Comparison of ENCODE assay signal across 8 cellular contexts in the genomic region with DNA sequence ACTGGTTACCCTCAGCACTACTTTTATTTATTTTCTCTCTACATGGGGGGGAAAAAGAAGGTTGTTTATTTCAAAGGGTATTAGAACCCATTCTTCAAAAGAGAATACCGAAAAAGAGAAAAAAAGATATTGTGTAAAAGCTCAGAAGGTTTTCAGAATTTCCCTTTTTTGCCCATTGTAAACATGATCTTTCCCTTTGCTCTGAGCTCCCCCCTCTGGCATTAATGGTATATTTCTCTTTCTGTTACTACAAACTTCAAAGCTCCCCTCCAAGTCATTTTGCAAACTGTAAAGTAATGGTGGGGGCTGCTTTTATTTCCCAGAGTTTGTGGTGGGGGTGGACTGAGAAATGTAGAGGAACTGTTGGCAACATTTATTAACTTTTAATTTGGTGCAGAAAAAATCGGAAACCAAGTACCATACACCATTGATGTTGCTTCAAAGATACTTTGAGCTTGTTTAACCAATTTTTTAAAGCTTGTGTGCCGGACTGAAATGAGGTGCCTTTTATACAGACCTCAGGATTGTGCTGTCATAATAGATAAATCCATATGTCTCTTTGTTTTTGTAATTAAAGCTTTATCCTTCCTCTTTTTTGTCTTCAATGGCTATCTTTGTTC.
A peak's percentile ranks its signal among the peaks of the same experiment; 100 is the strongest.
DNase-seq lines count a peak whose midpoint lies in the region; ATAC-seq, FAIRE-seq and TF ChIP-seq lines count a peak whose summit lies in the region.

No MANE protein-coding gene starts in this region.

- peaks cover 3% of the 10 kb centered on the region for H3K36me3 Mint-ChIP-seq in activated CD8-positive, alpha-beta T cell treated with anti-CD3 and anti-CD28 coated beads for 36 hours (ENCODE audit: low read depth)
- H3K36me3 Mint-ChIP-seq in activated CD8-positive, alpha-beta T cell treated with anti-CD3 and anti-CD28 coated beads, Interleukin-2, amount 10 ng/mL, durations not matched to agents 7 days and 5 days (ENCODE audit: low read depth), result no peaks in the 10 kb centered on the region
- H3K36me3 Mint-ChIP-seq in naive B cell, result peaks cover 0 to 6% of the 10 kb centered on the region in 2 donors

- no peak overlapping the region for H3K4me3 ChIP-seq in bronchial epithelial cell (ENCODE audit: low read depth, low read length)

- H3K36me3 ChIP-seq in bronchial epithelial cell (ENCODE audit: control insufficient read depth, insufficient read depth, low read length), result no peaks in the 10 kb centered on the region

- intact Hi-C loops in activated CD8-positive, alpha-beta T cell treated with anti-CD3 and anti-CD28 coated beads for 36 hours (cut with micrococcal nuclease), result no loop called here

- no peak for ATAC-seq in activated CD8-positive, alpha-beta T cell treated with anti-CD3 and anti-CD28 coated beads for 36 hours
- ATAC-seq in activated CD8-positive, alpha-beta T cell treated with anti-CD3 and anti-CD28 coated beads, Interleukin-2, amount 10 ng/mL, durations not matched to agents 7 days and 5 days, result no peak
- ATAC-seq in naive B cell (ENCODE audit: low read depth in 2 of 2), result no peak
- no peak for ATAC-seq in HG02571 (IDR thresholded peaks at IDR 0.05; ENCODE audit: unreplicated experiment)
- ATAC-seq in GM19467 (IDR thresholded peaks at IDR 0.05; ENCODE audit: unreplicated experiment), result no peak

- no peak overlapping the region for H3K4me3 Mint-ChIP-seq in activated CD8-positive, alpha-beta T cell treated with anti-CD3 and anti-CD28 coated beads for 36 hours
- no peak overlapping the region for H3K4me3 Mint-ChIP-seq in activated CD8-positive, alpha-beta T cell treated with anti-CD3 and anti-CD28 coated beads, Interleukin-2, amount 10 ng/mL, durations not matched to agents 7 days and 5 days
- no peak overlapping the region for H3K4me3 Mint-ChIP-seq in naive B cell

- H3K27me3 ChIP-seq in bronchial epithelial cell (ENCODE audit: control insufficient read depth, insufficient read depth, low read length), result no peaks in the 10 kb centered on the region

- no peaks in the 10 kb centered on the region for H3K27me3 Mint-ChIP-seq in activated CD8-positive, alpha-beta T cell treated with anti-CD3 and anti-CD28 coated beads for 36 hours
- no peaks in the 10 kb centered on the region for H3K27me3 Mint-ChIP-seq in activated CD8-positive, alpha-beta T cell treated with anti-CD3 and anti-CD28 coated beads, Interleukin-2, amount 10 ng/mL, durations not matched to agents 7 days and 5 days (ENCODE audit: low read depth)
- H3K27me3 Mint-ChIP-seq in naive B cell, result no peaks in the 10 kb centered on the region

- no peak for FAIRE-seq in bronchial epithelial cell (lab: Jason Lieb, UNC)

- no peaks in the 10 kb centered on the region for H3K9me3 Mint-ChIP-seq in activated CD8-positive, alpha-beta T cell treated with anti-CD3 and anti-CD28 coated beads for 36 hours
- H3K9me3 Mint-ChIP-seq in activated CD8-positive, alpha-beta T cell treated with anti-CD3 and anti-CD28 coated beads, Interleukin-2, amount 10 ng/mL, durations not matched to agents 7 days and 5 days (ENCODE audit: insufficient read depth), result no peaks in the 10 kb centered on the region
- no peaks in the 10 kb centered on the region for H3K9me3 Mint-ChIP-seq in naive B cell

- peaks cover 3% of the 10 kb centered on the region for H3K4me1 Mint-ChIP-seq in activated CD8-positive, alpha-beta T cell treated with anti-CD3 and anti-CD28 coated beads for 36 hours (ENCODE audit: low read depth)
- no peaks in the 10 kb centered on the region for H3K4me1 Mint-ChIP-seq in activated CD8-positive, alpha-beta T cell treated with anti-CD3 and anti-CD28 coated beads, Interleukin-2, amount 10 ng/mL, durations not matched to agents 7 days and 5 days (ENCODE audit: low read depth)
- peaks cover 0 to 17% (median 0%) of the 10 kb centered on the region in 3 donors for H3K4me1 Mint-ChIP-seq in naive B cell

- CTCF ChIA-PET in activated CD8-positive, alpha-beta T cell treated with anti-CD3 and anti-CD28 coated beads for 36 hours (lab: Charles Lee), result interaction anchor here (0.8 to 1.8 kb wide), 12 partner anchors 9 to 1115 kb away, joined by 3 to 6 read pairs (median 4); no protein-coding TSS in a partner anchor
- CTCF ChIA-PET in activated CD8-positive, alpha-beta T cell treated with anti-CD3 and anti-CD28 coated beads, Interleukin-2, amount 10 ng/mL, durations not matched to agents 7 days and 5 days (lab: Charles Lee), result interaction anchor here (0.7 to 1.9 kb wide), 16 partner anchors 9 to 1116 kb away, joined by 3 to 16 read pairs (median 4); no protein-coding TSS in a partner anchor

- POLR2A ChIA-PET in activated CD8-positive, alpha-beta T cell treated with anti-CD3 and anti-CD28 coated beads for 36 hours (lab: Charles Lee), result no interaction called here
- POLR2A ChIA-PET in activated CD8-positive, alpha-beta T cell treated with anti-CD3 and anti-CD28 coated beads, Interleukin-2, amount 10 ng/mL, durations not matched to agents 7 days and 5 days (lab: Charles Lee), result no interaction called here

- H3K27ac Mint-ChIP-seq in activated CD8-positive, alpha-beta T cell treated with anti-CD3 and anti-CD28 coated beads for 36 hours, result no peak overlapping the region
- H3K27ac Mint-ChIP-seq in activated CD8-positive, alpha-beta T cell treated with anti-CD3 and anti-CD28 coated beads, Interleukin-2, amount 10 ng/mL, durations not matched to agents 7 days and 5 days, result no peak overlapping the region
- H3K27ac Mint-ChIP-seq in naive B cell, result peak overlapping the region in 3 of 6 donors; percentile 28 to 49 (median 29)

- TF ChIP-seq CTCF in activated CD8-positive, alpha-beta T cell treated with anti-CD3 and anti-CD28 coated beads for 36 hours (IDR thresholded peaks at IDR 0.05), result peak; percentile 42
- peak; percentile 23 for TF ChIP-seq CTCF in bronchial epithelial cell (IDR thresholded peaks at IDR 0.05; ENCODE audit: insufficient read depth, low read length, severe bottlenecking)

- DNase-seq in activated CD8-positive, alpha-beta T cell treated with anti-CD3 and anti-CD28 coated beads for 36 hours, result no peak
- no peak for DNase-seq in activated CD8-positive, alpha-beta T cell treated with anti-CD3 and anti-CD28 coated beads, Interleukin-2, amount 10 ng/mL, durations not matched to agents 7 days and 5 days
- peak; percentile 40 for DNase-seq in NCI-H1694 (lab: John Stamatoyannopoulos, UW)
- peak; percentile 16 for DNase-seq in bronchial epithelial cell (ENCODE audit: low read depth)
- peak; percentile 4 for DNase-seq in naive B cell
- no peak for DNase-seq in activated CD4-positive, CD25-positive, alpha-beta regulatory T cell treated with anti-CD3 and anti-CD28 coated beads, Interleukin-2, amount 50 U/mL, for 72 hours

Comparison
In these comparisons a context has a peak if more than half of its experiments do, and no peak if none do; other contexts are left out.
1. DNase-seq: peak in NCI-H1694 (single experiment), bronchial epithelial cell (single experiment) and naive B cell (single experiment); none in activated CD8-positive, alpha-beta T cell treated with anti-CD3 and anti-CD28 coated beads for 36 hours (single experiment), activated CD8-positive, alpha-beta T cell treated with anti-CD3 and anti-CD28 coated beads, Interleukin-2, amount 10 ng/mL, durations not matched to agents 7 days and 5 days (single experiment) and activated CD4-positive, CD25-positive, alpha-beta regulatory T cell treated with anti-CD3 and anti-CD28 coated beads, Interleukin-2, amount 50 U/mL, for 72 hours (single experiment).